ENCODE assay signal across 8 cellular contexts in genomic region chr4:26319467-26320158, GRCh38. TPM values are rescaled to one million over a fixed set of nuclear protein-coding genes. Genes with fewer than 3 reads are reported as not detected.
A peak's percentile ranks its signal among the peaks of the same experiment; 100 is the strongest.
DNase-seq lines count a peak whose midpoint lies in the region; ATAC-seq and TF ChIP-seq lines count a peak whose summit lies in the region.

No MANE protein-coding gene starts in this region.

- peak; percentile 27 for TF ChIP-seq CTCF in LNCaP clone FGC (IDR thresholded peaks at IDR 0.05; ENCODE audit: control insufficient read depth, extremely low read depth, insufficient read depth)
- TF ChIP-seq CTCF in natural killer cell (IDR thresholded peaks at IDR 0.05), result no peak

- H3K27me3 Mint-ChIP-seq in natural killer cell (ENCODE audit: low read depth in 2 of 2), result peaks cover 0 to 14% of the 10 kb centered on the region in 2 donors

- peak; percentile 99 for DNase-seq in ELR (ENCODE audit: low read depth)
- DNase-seq in H4 (ENCODE audit: low spot score), result peak; percentile 100
- DNase-seq in LNCaP clone FGC (ENCODE audit: low read depth), result peak; percentile 100
- peak; percentile 98 for DNase-seq in RPMI8226
- peak; percentile 94 for DNase-seq in activated T-helper 9 cell treated with anti-CD3 and anti-CD28 coated beads, Interleukin-2, amount 50 U/mL, for 16 hours (ENCODE audit: low read depth)
- DNase-seq in fibroblast of peridontal ligament (ENCODE audit: extremely low read depth), result peak; percentile 100
- peak; percentile 84 for DNase-seq in natural killer cell
- peak; percentile 88 to 96 (median 94) for DNase-seq in stimulated activated naive CD4-positive, alpha-beta T cell (lab: John Stamatoyannopoulos, UW)

- peaks cover 7% of the 10 kb centered on the region for H3K36me3 Mint-ChIP-seq in natural killer cell

- H3K4me3 Mint-ChIP-seq in natural killer cell, result peak overlapping the region; percentile 100

- intact Hi-C loops in natural killer cell (cut with micrococcal nuclease), result loop anchor here (2.0 to 10.0 kb wide), 4 partner anchors 245 to 541 kb away; partner anchors contain the start of genes SMIM20 and STIM2

- H3K4me1 Mint-ChIP-seq in natural killer cell, result peaks cover 33 to 40% of the 10 kb centered on the region in 2 donors

- H3K9me3 Mint-ChIP-seq in natural killer cell, result peaks cover 5 to 8% of the 10 kb centered on the region in 2 donors

- peak overlapping the region; percentile 92 to 96 for H3K27ac Mint-ChIP-seq in natural killer cell

- peak; percentile 53 to 81 (median 71) for ATAC-seq in natural killer cell

- peak overlapping the region; percentile 88 for H3K4me3 ChIP-seq in LNCaP clone FGC (ENCODE audit: low read depth, low read length)

RNA-seq across cellular contexts. Expression of gene RBPJ, which starts 1.2 kb away (rescaled TPM):
- 43.2 and 64.8 TPM in 2 replicates for total RNA-seq in H4 (2014; rRNA removed; shearing (Covaris generic))
- total RNA-seq in natural killer cell, result 10 to 100 TPM; 46.4 to 53.3 (median 48.8) TPM

Comparison
In these comparisons a context has a peak if more than half of its experiments do, and no peak if none do; other contexts are left out.
1. Peak in every context shown above with its lines: DNase-seq, ATAC-seq and H3K4me3 ChIP-seq.